ENCODE assay signal across 22 cellular contexts in the genomic region with DNA sequence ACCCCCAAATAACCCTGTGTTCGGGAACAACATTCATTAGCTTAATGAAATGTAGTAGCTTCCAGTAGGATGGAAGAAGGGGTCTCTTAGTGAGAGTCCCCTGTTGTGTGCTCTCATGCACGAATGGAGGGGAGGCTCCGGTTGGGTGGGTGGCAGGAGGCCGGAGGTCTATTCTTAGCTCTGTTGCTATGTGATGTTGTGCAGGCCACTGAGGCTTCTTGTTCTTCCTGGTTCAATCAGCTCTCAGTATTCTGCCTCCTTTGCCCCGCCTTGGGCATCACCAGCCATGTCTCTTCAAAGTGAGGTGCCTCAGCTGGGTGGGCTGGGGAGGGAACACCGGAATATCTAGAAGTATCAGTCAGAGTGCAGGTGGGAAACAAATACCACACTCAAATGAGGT. TPM values are rescaled to one million over a fixed set of nuclear protein-coding genes. Genes with fewer than 3 reads are reported as not detected.
"Had no signal": no experiment of that assay in that cellular context is flagged by ENCODE, and none has a peak within 500 bp of the region (broad histone marks: within the 10 kb centered on the region; RNA-seq: fewer than 3 reads in every experiment).

No MANE protein-coding gene starts in this region.

- H3K4me1 ChIP-seq: esophagus squamous epithelium had no signal

- ATAC-seq: activated T-cell treated with anti-CD3 and anti-CD28 coated beads, Interleukin-2, amount 50 U/mL, for 72 hours; naive thymus-derived CD4-positive, alpha-beta T cell; T-cell had no signal

- H3K36me3 ChIP-seq: esophagus squamous epithelium, neutrophil had no signal

- H3K27ac ChIP-seq: coronary artery, esophagus squamous epithelium, neutrophil, skin epidermis had no signal

- H3K9me3 ChIP-seq: esophagus squamous epithelium, neutrophil had no signal

- H3K4me3 ChIP-seq: esophagus squamous epithelium, lung, skin epidermis had no signal

- DNase-seq: activated CD4-positive, alpha-beta T cell treated with anti-CD3 and anti-CD28 coated beads, Interleukin-2, amount 10 ng/mL, durations not matched to agents 7 days and 5 days; activated CD8-positive, alpha-beta memory T cell treated with anti-CD3 and anti-CD28 coated beads, Interleukin-2, amount 50 U/mL, for 48 hours; activated gamma-delta T cell treated with Interleukin-2 at 50 U/mL for 16 hours; activated naive CD8-positive, alpha-beta T cell treated with anti-CD3 and anti-CD28 coated beads, Interleukin-2, amount 10 ng/mL, durations not matched to agents 7 days and 5 days; activated T-cell treated with anti-CD3 and anti-CD28 coated beads, Interleukin-2, amount 50 U/mL, for 72 hours; aorta; effector CD8-positive, alpha-beta T cell; esophagus squamous epithelium; naive thymus-derived CD4-positive, alpha-beta T cell; retina; stimulated activated CD4-positive, alpha-beta T cell treated with anti-CD3 and anti-CD28 coated beads, Interleukin-4, amount 100 ng/mL, for 24 hours; stimulated activated naive CD4-positive, alpha-beta T cell treated with Interleukin-2 at 50 U/mL for 16 hours; T-cell; T-helper 9 cell; trophoblast cell had no signal

RNA-seq across cellular contexts. Expression of gene KCNA1, which starts 50.8 kb away (rescaled TPM):
- total RNA-seq: activated CD4-positive, alpha-beta T cell treated with anti-CD3 and anti-CD28 coated beads, Interleukin-2, amount 10 ng/mL, durations not matched to agents 7 days and 5 days; activated naive CD8-positive, alpha-beta T cell treated with anti-CD3 and anti-CD28 coated beads, Interleukin-2, amount 10 ng/mL, durations not matched to agents 7 days and 5 days; bronchial epithelial cell; endothelial cell of umbilical vein; esophagus squamous epithelium; fibroblast of villous mesenchyme; naive thymus-derived CD4-positive, alpha-beta T cell; T-cell had no signal
- polyA plus RNA-seq: aorta; endothelial cell of umbilical vein; naive thymus-derived CD4-positive, alpha-beta T cell had no signal
